Comparison of ENCODE assay signal across 34 cellular contexts in the genomic region with DNA sequence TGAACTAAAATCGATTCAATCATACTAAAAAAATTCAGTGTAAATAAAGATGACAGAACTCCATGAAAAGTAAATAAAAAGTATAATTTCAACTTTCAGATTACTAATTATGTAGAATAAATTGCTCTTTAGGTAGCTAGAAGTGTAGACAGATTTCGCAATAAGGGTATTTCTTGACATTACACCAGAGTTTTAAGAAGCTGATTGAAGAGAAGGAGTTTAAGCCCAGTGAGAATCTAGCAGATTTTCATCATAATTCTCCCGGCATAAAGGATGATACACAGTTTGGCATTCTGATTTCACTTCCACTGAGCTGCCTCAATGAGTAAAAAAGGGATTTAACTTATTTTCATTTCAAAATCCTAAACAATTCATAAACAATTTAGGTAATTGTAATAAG.
"Had no signal": no experiment of that assay in that cellular context is flagged by ENCODE, and none has a peak within 500 bp of the region (broad histone marks: within the 10 kb centered on the region; RNA-seq: fewer than 3 reads in every experiment).

No MANE protein-coding gene starts in this region.

- H3K4me2 ChIP-seq: hepatocyte had no signal

- H3K9me3 ChIP-seq: esophagus muscularis mucosa, gastroesophageal sphincter, heart right ventricle had no signal

- H3K4me1 ChIP-seq: esophagus muscularis mucosa, gastroesophageal sphincter, heart right ventricle had no signal

- H3K27me3 ChIP-seq: brain microvascular endothelial cell, esophagus muscularis mucosa, gastroesophageal sphincter, heart right ventricle, hepatocyte had no signal

- FAIRE-seq: astrocyte, bronchial epithelial cell, colon had no signal

- H3K27me3 Mint-ChIP-seq: activated CD4-positive, alpha-beta memory T cell treated with anti-CD3 and anti-CD28 coated beads, Interleukin-2, amount 10 ng/mL, durations not matched to agents 7 days and 5 days; activated CD4-positive, alpha-beta T cell treated with anti-CD3 and anti-CD28 coated beads, Interleukin-2, amount 10 ng/mL, durations not matched to agents 24 days and 14 days; activated T-cell treated with anti-CD3 and anti-CD28 coated beads, Interleukin-2, amount 50 U/mL, for 24 hours had no signal

- H3K36me3 Mint-ChIP-seq: activated naive CD8-positive, alpha-beta T cell had no signal

- H2AFZ ChIP-seq: hepatocyte had no signal

- H3K4me1 Mint-ChIP-seq: activated CD4-positive, alpha-beta memory T cell treated with anti-CD3 and anti-CD28 coated beads, Interleukin-2, amount 10 ng/mL, durations not matched to agents 7 days and 5 days; activated CD4-positive, alpha-beta T cell treated with anti-CD3 and anti-CD28 coated beads for 36 hours; activated CD4-positive, alpha-beta T cell treated with anti-CD3 and anti-CD28 coated beads, Interleukin-2, amount 10 ng/mL, durations not matched to agents 24 days and 14 days; T-helper 17 cell had no signal

- H3K4me3 ChIP-seq: esophagus muscularis mucosa, gastroesophageal sphincter, heart right ventricle, hepatocyte had no signal

- H3K4me3 Mint-ChIP-seq: activated CD4-positive, alpha-beta memory T cell treated with anti-CD3 and anti-CD28 coated beads, Interleukin-2, amount 10 ng/mL, durations not matched to agents 7 days and 5 days; activated CD4-positive, alpha-beta T cell treated with anti-CD3 and anti-CD28 coated beads for 36 hours; activated CD4-positive, alpha-beta T cell treated with anti-CD3 and anti-CD28 coated beads, Interleukin-2, amount 10 ng/mL, durations not matched to agents 24 days and 14 days; activated naive CD8-positive, alpha-beta T cell; activated T-cell treated with anti-CD3 and anti-CD28 coated beads, Interleukin-2, amount 50 U/mL, for 24 hours; activated T-cell treated with anti-CD3 and anti-CD28 coated beads, Interleukin-2, amount 50 U/mL, for 72 hours; effector memory CD8-positive, alpha-beta T cell; T-helper 17 cell; T-helper 2 cell treated with Interferon-gamma antibody and Interleukin-4, amounts not matched to agents 5 μg/mL and 100 μg/mL, for 36 hours had no signal

- H3K79me2 ChIP-seq: hepatocyte had no signal

- DNase-seq: activated CD4-positive, alpha-beta memory T cell treated with anti-CD3 and anti-CD28 coated beads, Interleukin-2, amount 10 ng/mL, durations not matched to agents 7 days and 5 days; activated CD4-positive, alpha-beta T cell treated with anti-CD3 and anti-CD28 coated beads for 36 hours; activated CD4-positive, alpha-beta T cell treated with anti-CD3 and anti-CD28 coated beads, Interleukin-2, amount 10 ng/mL, durations not matched to agents 24 days and 14 days; activated CD4-positive, alpha-beta T cell treated with anti-CD3 and anti-CD28 coated beads, Interleukin-2, amount 50 U/mL, for 4 hours; activated CD4-positive, CD25-positive, alpha-beta regulatory T cell; activated CD4-positive, CD25-positive, alpha-beta regulatory T cell treated with anti-CD3 and anti-CD28 coated beads, Interleukin-2, amount 50 U/mL, for 72 hours; activated CD8-positive, alpha-beta memory T cell treated with anti-CD3 and anti-CD28 coated beads, Interleukin-2, amount 50 U/mL, for 48 hours; activated gamma-delta T cell treated with Interleukin-2 at 50 U/mL for 16 hours; activated naive CD4-positive, alpha-beta T cell treated with anti-CD3 and anti-CD28 coated beads, Interleukin-2, amount 50 U/mL, for 16 hours; activated naive CD4-positive, alpha-beta T cell treated with Interleukin-2 at 50 U/mL for 16 hours; activated T-cell treated with anti-CD3 and anti-CD28 coated beads for 4 hours; activated T-cell treated with anti-CD3 and anti-CD28 coated beads, Interleukin-2, amount 50 U/mL, for 24 hours; activated T-cell treated with anti-CD3 and anti-CD28 coated beads, Interleukin-2, amount 50 U/mL, for 72 hours; amniotic stem cell; anterior cingulate cortex; brain microvascular endothelial cell; caudate nucleus; cortex of kidney; dermis blood vessel endothelial cell; effector CD4-positive, alpha-beta T cell; effector memory CD8-positive, alpha-beta T cell; erythroblast; foreskin melanocyte; heart right ventricle; T-helper 17 cell; T1000 had no signal

- H3K36me3 ChIP-seq: brain microvascular endothelial cell, esophagus muscularis mucosa, gastroesophageal sphincter, heart right ventricle had no signal

- ATAC-seq: activated CD4-positive, alpha-beta T cell treated with anti-CD3 and anti-CD28 coated beads for 36 hours; activated T-cell treated with anti-CD3 and anti-CD28 coated beads, Interleukin-2, amount 50 U/mL, for 72 hours; effector memory CD8-positive, alpha-beta T cell; gastroesophageal sphincter; heart right ventricle; T-helper 17 cell had no signal

- H3K27ac Mint-ChIP-seq: activated CD4-positive, alpha-beta memory T cell treated with anti-CD3 and anti-CD28 coated beads, Interleukin-2, amount 10 ng/mL, durations not matched to agents 7 days and 5 days; activated CD4-positive, alpha-beta T cell treated with anti-CD3 and anti-CD28 coated beads for 36 hours; activated CD4-positive, alpha-beta T cell treated with anti-CD3 and anti-CD28 coated beads, Interleukin-2, amount 10 ng/mL, durations not matched to agents 24 days and 14 days; activated naive CD8-positive, alpha-beta T cell; activated T-cell treated with anti-CD3 and anti-CD28 coated beads, Interleukin-2, amount 50 U/mL, for 24 hours; activated T-cell treated with anti-CD3 and anti-CD28 coated beads, Interleukin-2, amount 50 U/mL, for 72 hours; effector memory CD8-positive, alpha-beta T cell; T-helper 17 cell; T-helper 2 cell treated with Interferon-gamma antibody and Interleukin-4, amounts not matched to agents 5 μg/mL and 100 μg/mL, for 36 hours had no signal

- H3K9me3 Mint-ChIP-seq: activated CD4-positive, alpha-beta memory T cell treated with anti-CD3 and anti-CD28 coated beads, Interleukin-2, amount 10 ng/mL, durations not matched to agents 7 days and 5 days; activated CD4-positive, alpha-beta T cell treated with anti-CD3 and anti-CD28 coated beads, Interleukin-2, amount 10 ng/mL, durations not matched to agents 24 days and 14 days; activated T-cell treated with anti-CD3 and anti-CD28 coated beads, Interleukin-2, amount 50 U/mL, for 24 hours; activated T-cell treated with anti-CD3 and anti-CD28 coated beads, Interleukin-2, amount 50 U/mL, for 72 hours; effector memory CD8-positive, alpha-beta T cell; T-helper 2 cell treated with Interferon-gamma antibody and Interleukin-4, amounts not matched to agents 5 μg/mL and 100 μg/mL, for 36 hours had no signal

- H3K27ac ChIP-seq: brain microvascular endothelial cell, esophagus muscularis mucosa, gastroesophageal sphincter, heart right ventricle, hepatocyte had no signal
